In genomic region chr18:12346240-12346565, GRCh38 we compare ENCODE assay signal across 29 cellular contexts. TPM values are rescaled to one million over a fixed set of nuclear protein-coding genes. Genes with fewer than 3 reads are reported as not detected.
A peak's percentile ranks its signal among the peaks of the same experiment; 100 is the strongest.
DNase-seq lines count a peak whose midpoint lies in the region; ATAC-seq and TF ChIP-seq lines count a peak whose summit lies in the region.
"Had no signal": no experiment of that assay in that cellular context is flagged by ENCODE, and none has a peak within 500 bp of the region (broad histone marks: within the 10 kb centered on the region; RNA-seq: fewer than 3 reads in every experiment).

No MANE protein-coding gene starts in this region.

- H3K27ac ChIP-seq in PC-3 (ENCODE audit: low read length) (peak overlapping the region; percentile 25), sigmoid colon (no peak overlapping the region)
- H3K27ac ChIP-seq: ascending aorta, lower lobe of right lung, thoracic aorta, vagina had no signal

- no TSS peak for BruUV-seq in PC-3 (replicated peaks; lab: Mats Ljungman, UMichigan)

- no peak for TF ChIP-seq EP300 in sigmoid colon (IDR thresholded peaks at IDR 0.05)

- peaks cover 57% of the 10 kb centered on the region for H3K36me3 Mint-ChIP-seq in activated naive CD4-positive, alpha-beta T cell treated with anti-CD3 and anti-CD28 coated beads, Interleukin-2, amount 10 ng/mL, durations not matched to agents 7 days and 5 days
- peaks cover 45% of the 10 kb centered on the region for H3K36me3 Mint-ChIP-seq in type B pancreatic cell

- POLR2A ChIA-PET in PC-3 (lab: Charles Lee; ENCODE audit: unreplicated experiment) = no interaction called here

- no peaks in the 10 kb centered on the region for H3K4me1 Mint-ChIP-seq in activated naive CD4-positive, alpha-beta T cell treated with anti-CD3 and anti-CD28 coated beads, Interleukin-2, amount 10 ng/mL, durations not matched to agents 7 days and 5 days
- H3K4me1 Mint-ChIP-seq in type B pancreatic cell (ENCODE audit: unreplicated experiment) = no peaks in the 10 kb centered on the region
- H3K4me1 Mint-ChIP-seq: IgD-negative memory B cell, nephron had no signal

- H3K4me2 ChIP-seq in PC-3 (ENCODE audit: low read length) = peak overlapping the region; percentile 36

- no peaks in the 10 kb centered on the region for H3F3A ChIP-seq in PC-3 (ENCODE audit: low read length, unreplicated experiment)

- H3K9me2 ChIP-seq in PC-3 (replicated peaks; ENCODE audit: low read length) = no peaks in the 10 kb centered on the region

- intact Hi-C loops in PC-3 (cut with micrococcal nuclease) (no loop called here), Right ventricle myocardium superior (cut with DNase I) (no loop called here), sigmoid colon (cut with DNase I) (no loop called here)

- no peaks in the 10 kb centered on the region for H3K9me3 ChIP-seq in PC-3 (ENCODE audit: low read length)
- H3K9me3 ChIP-seq in sigmoid colon = no peaks in the 10 kb centered on the region
- H3K9me3 ChIP-seq: ascending aorta, lower lobe of right lung, thoracic aorta, vagina had no signal

- no peak overlapping the region for H2AFZ ChIP-seq in PC-3 (ENCODE audit: low read length)

- WGBS in sigmoid colon, 2 donors = 95% methylated on average over 7 of the region's 7 CpGs

- TF ChIP-seq CTCF in PC-3 (conservative IDR thresholded peaks at IDR 0.05; ENCODE audit: low read depth, low read length) (no peak), sigmoid colon (IDR thresholded peaks at IDR 0.05) (no peak), type B pancreatic cell (conservative IDR thresholded peaks at IDR 0.05) (no peak)

- peaks cover 16% of the 10 kb centered on the region for H3K4me1 ChIP-seq in PC-3 (ENCODE audit: insufficient read depth, low read length)
- no peaks in the 10 kb centered on the region for H3K4me1 ChIP-seq in sigmoid colon
- H3K4me1 ChIP-seq: ascending aorta, lower lobe of right lung, vagina had no signal

- ATAC-seq in PC-3 = no peak; the same call in 1 of the 2 replicates
- peak; percentile 5 for ATAC-seq in Right ventricle myocardium superior (ENCODE audit: poor library complexity)
- ATAC-seq in HG02970 (IDR thresholded peaks at IDR 0.05; ENCODE audit: low FRiP score, unreplicated experiment) = no peak
- ATAC-seq: CD8-positive, alpha-beta T cell; lower lobe of right lung; T-cell had no signal

- CTCF ChIA-PET in activated naive CD4-positive, alpha-beta T cell treated with anti-CD3 and anti-CD28 coated beads, Interleukin-2, amount 10 ng/mL, durations not matched to agents 7 days and 5 days (lab: Charles Lee) = interaction anchor here (1.6 kb wide), 1 partner anchor 18 kb away, joined by 5 read pairs; no protein-coding TSS in a partner anchor
- CTCF ChIA-PET in PC-3 (lab: Charles Lee) = interaction anchor here (1.1 kb wide), 1 partner anchor 18 kb away, joined by 10 read pairs; no protein-coding TSS in a partner anchor

- peak overlapping the region; percentile 73 for H3K27ac Mint-ChIP-seq in activated naive CD4-positive, alpha-beta T cell treated with anti-CD3 and anti-CD28 coated beads, Interleukin-2, amount 10 ng/mL, durations not matched to agents 7 days and 5 days
- H3K27ac Mint-ChIP-seq in type B pancreatic cell = no peak overlapping the region
- H3K27ac Mint-ChIP-seq: activated T-helper 2 cell treated with anti-CD3 and anti-CD28 coated beads, Interferon-gamma antibody, Interleukin-2, Interleukin-4, amounts not matched to agents 10 μg/mL and 5 μg/mL and 100 μg/mL, durations not matched to agents 14 hours and 24 hours and 36 hours; CD8-positive, alpha-beta T cell; HFFc6; nephron had no signal

- H3K27me3 ChIP-seq in PC-3 (ENCODE audit: low read length) (no peaks in the 10 kb centered on the region), sigmoid colon (no peaks in the 10 kb centered on the region)
- H3K27me3 ChIP-seq: ascending aorta, vagina had no signal

- H3K4me3 ChIP-seq in PC-3 (ENCODE audit: low read length) (no peak overlapping the region), sigmoid colon (no peak overlapping the region)
- H3K4me3 ChIP-seq: ascending aorta, lower lobe of right lung, thoracic aorta, vagina had no signal

- H4K20me1 ChIP-seq in PC-3 (ENCODE audit: low read length) = no peaks in the 10 kb centered on the region; the same call in 1 of the 2 replicates

- H3K27me3 Mint-ChIP-seq in activated naive CD4-positive, alpha-beta T cell treated with anti-CD3 and anti-CD28 coated beads, Interleukin-2, amount 10 ng/mL, durations not matched to agents 7 days and 5 days = no peaks in the 10 kb centered on the region
- H3K27me3 Mint-ChIP-seq in type B pancreatic cell = no peaks in the 10 kb centered on the region
- H3K27me3 Mint-ChIP-seq: IgD-negative memory B cell, T-cell had no signal

- no peak for DNase-seq in activated naive CD4-positive, alpha-beta T cell treated with anti-CD3 and anti-CD28 coated beads, Interleukin-2, amount 10 ng/mL, durations not matched to agents 7 days and 5 days
- no peak for DNase-seq in activated naive CD4-positive, alpha-beta T cell (lab: John Stamatoyannopoulos, UW)
- DNase-seq in PC-3 (no peak), Right ventricle myocardium superior (no peak), sigmoid colon (peak; percentile 42), NCI-H82 treated with DMSO at 0.1 percent for 48 hours (lab: John Stamatoyannopoulos, UW; ENCODE audit: unreplicated experiment) (no peak), type B pancreatic cell (ENCODE audit: extremely low spot score, unreplicated experiment) (no peak)
- DNase-seq: activated CD4-positive, alpha-beta T cell treated with anti-CD3 and anti-CD28 coated beads, Interleukin-2, amount 50 U/mL, for 4 hours; activated CD4-positive, CD25-positive, alpha-beta regulatory T cell; CD8-positive, alpha-beta T cell; dermis blood vessel endothelial cell; GOT3; HFFc6; lower lobe of right lung; NCI-H1048; NCI-H2107; NCI-H446; NCI-H748 treated with DMSO at 0.1 percent for 48 hours; small intestine; stimulated activated naive CD4-positive, alpha-beta T cell treated with Interleukin-2 at 50 U/mL for 16 hours; T-cell had no signal

- H3K4me3 Mint-ChIP-seq in activated naive CD4-positive, alpha-beta T cell treated with anti-CD3 and anti-CD28 coated beads, Interleukin-2, amount 10 ng/mL, durations not matched to agents 7 days and 5 days = no peak overlapping the region
- H3K4me3 Mint-ChIP-seq in type B pancreatic cell = no peak overlapping the region
- H3K4me3 Mint-ChIP-seq: CD8-positive, alpha-beta T cell; HFFc6; IgD-negative memory B cell; nephron; T-cell had no signal

- H3K9me3 Mint-ChIP-seq in activated naive CD4-positive, alpha-beta T cell treated with anti-CD3 and anti-CD28 coated beads, Interleukin-2, amount 10 ng/mL, durations not matched to agents 7 days and 5 days = no peaks in the 10 kb centered on the region
- H3K9me3 Mint-ChIP-seq in type B pancreatic cell = no peaks in the 10 kb centered on the region
- H3K9me3 Mint-ChIP-seq: activated T-helper 2 cell treated with anti-CD3 and anti-CD28 coated beads, Interferon-gamma antibody, Interleukin-2, Interleukin-4, amounts not matched to agents 10 μg/mL and 5 μg/mL and 100 μg/mL, durations not matched to agents 14 hours and 24 hours and 36 hours; CD8-positive, alpha-beta T cell; HFFc6; IgD-negative memory B cell; nephron; T-cell had no signal

- no peaks in the 10 kb centered on the region for H3K79me2 ChIP-seq in PC-3 (ENCODE audit: low read length)

- no peak overlapping the region for H3K9ac ChIP-seq in PC-3 (ENCODE audit: low read length)

- no peak for TF ChIP-seq POLR2A in sigmoid colon (IDR thresholded peaks at IDR 0.05)

- H3K36me3 ChIP-seq in PC-3 (ENCODE audit: low read depth, low read length) = peaks cover 49% of the 10 kb centered on the region
- peaks cover 14 to 99% (median 65%) of the 10 kb centered on the region in 4 donors for H3K36me3 ChIP-seq in sigmoid colon

RNA-seq across cellular contexts. Expression of gene AFG3L2, which starts 30.8 kb away (rescaled TPM):
- total RNA-seq in PC-3 (2014; rRNA removed) (79.3 and 95.7 TPM in 2 replicates), Right ventricle myocardium superior (145 TPM), sigmoid colon (10 to 100 TPM; 31.4 to 43.7 (median 38.2) TPM), type B pancreatic cell (ENCODE audit: low replicate concordance) (56.0 and 62.6 TPM in 2 replicates)
- 10 to 100 TPM; 46.2 to 56.6 (median 55.7) TPM for polyA plus RNA-seq in sigmoid colon

RNA-seq across cellular contexts. Expression of gene TUBB6, which starts 38.2 kb away (rescaled TPM):
- total RNA-seq in PC-3 (2014; rRNA removed) (191 and 232 TPM in 2 replicates), Right ventricle myocardium superior (94.6 TPM), sigmoid colon (100 to 1,000 TPM; 298 to 445 (median 376) TPM), type B pancreatic cell (ENCODE audit: low replicate concordance) (56.5 and 83.8 TPM in 2 replicates)
- 10 to 100 TPM; 19.2 to 58.0 (median 42.6) TPM for polyA plus RNA-seq in sigmoid colon
- total RNA-seq: HT-29 had no signal
